9 cellular contexts compared by ENCODE assay signal in genomic region chr3:184338538-184338945, GRCh38. TPM values are rescaled to one million over a fixed set of nuclear protein-coding genes. Genes with fewer than 3 reads are reported as not detected.
DNase-seq lines count a peak whose midpoint lies in the region; ATAC-seq, FAIRE-seq and TF ChIP-seq lines count a peak whose summit lies in the region.
"Had no signal": no experiment of that assay in that cellular context is flagged by ENCODE, and none has a peak within 500 bp of the region (broad histone marks: within the 10 kb centered on the region; RNA-seq: fewer than 3 reads in every experiment).

No MANE protein-coding gene starts in this region.

- H3K9me3 ChIP-seq in HepG2 (ENCODE audit: low read length) (no peaks in the 10 kb centered on the region), tibial artery (no peaks in the 10 kb centered on the region)

- TF ChIP-seq EP300 in HepG2 (IDR thresholded peaks at IDR 0.05; ENCODE audit: low read depth in 2 of 2, low read length in 2 of 2) (no peak), HepG2 (CRISPR knock-in tag; IDR thresholded peaks at IDR 0.05; ENCODE audit: borderline replicate concordance) (no peak)

- no peak for TF ChIP-seq RAD21 in HepG2 (CRISPR knock-in tag; IDR thresholded peaks at IDR 0.05)

- no peak overlapping the region for H3K4me2 ChIP-seq in HepG2 (ENCODE audit: low read depth, low read length)

- H3K36me3 Mint-ChIP-seq in Calu3 (ENCODE audit: insufficient read depth, unreplicated experiment) = peaks cover 57% of the 10 kb centered on the region

- H4K20me1 ChIP-seq in HepG2 (ENCODE audit: insufficient read depth, low read length) = peaks cover 19% of the 10 kb centered on the region; the same call in 1 of the 2 replicates

- H3K4me1 Mint-ChIP-seq in Calu3 (ENCODE audit: low read depth, unreplicated experiment) = peaks cover 45% of the 10 kb centered on the region

- CTCF ChIA-PET in Calu3 (lab: Charles Lee) = interaction anchor here (0.6 kb wide), 1 partner anchor 137 kb away, joined by 3 read pairs; no protein-coding TSS in a partner anchor
- CTCF ChIA-PET in HepG2 (lab: Yijun Ruan, JAX; ENCODE audit: low intra/inter-chr PET ratio, low total read pairs) = no interaction called here

- no peaks in the 10 kb centered on the region for H3K9me3 Mint-ChIP-seq in Calu3 (ENCODE audit: low read depth, unreplicated experiment)

- ATAC-seq in HepG2 = no peak
- no peak for ATAC-seq in HG02610 (IDR thresholded peaks at IDR 0.05; ENCODE audit: unreplicated experiment)

- peaks cover 14% of the 10 kb centered on the region for H3K79me2 ChIP-seq in HepG2 (ENCODE audit: insufficient read depth, low read length)

- H3K27me3 ChIP-seq in HepG2 (ENCODE audit: control insufficient read depth in 1 of 2, insufficient read depth in 2 of 2, low read length in 2 of 2) = no peaks in the 10 kb centered on the region; a peak in 1 of 5 replicates
- no peaks in the 10 kb centered on the region for H3K27me3 ChIP-seq in tibial artery

- H3K9ac ChIP-seq in HepG2 (ENCODE audit: insufficient read depth, low read depth, low read length) = no peak overlapping the region

- no peak overlapping the region for H3K4me3 ChIP-seq in HepG2 (replicated peaks in 1 of 3; ENCODE audit: insufficient read depth in 1 of 3, low read depth in 2 of 3, low read length in 3 of 3)
- H3K4me3 ChIP-seq in tibial artery = peak overlapping the region; percentile 90 to 94

- WGBS in HepG2 (ENCODE audit: low lambda C conversion rate) = 94% methylated on average over 30 of the region's 37 CpGs

- H3K4me1 ChIP-seq in HepG2 (ENCODE audit: insufficient read depth, low read length) (peaks cover 18% of the 10 kb centered on the region), tibial artery (peaks cover 0 to 39% (median 27%) of the 10 kb centered on the region in 4 donors)

- POLR2A ChIA-PET in HepG2 (lab: Yijun Ruan, JAX) = interaction anchor here (1.5 kb wide), 1 partner anchor 24 kb away, joined by 3 read pairs; no protein-coding TSS in a partner anchor

- intact Hi-C loops in Calu3 (cut with micrococcal nuclease; ENCODE audit: unreplicated experiment) (no loop called here), HepG2 (cut with micrococcal nuclease; ENCODE audit: unreplicated experiment) (no loop called here), tibial artery (cut with DNase I; ENCODE audit: low total_unique reads) (loop anchor here (2.0 kb wide), 1 partner anchor 40 kb away; the partner anchor contains the start of gene PSMD2)

- no peak for FAIRE-seq in HepG2 (lab: Jason Lieb, UNC)

- H3K4me3 Mint-ChIP-seq in Calu3 (ENCODE audit: low read depth, unreplicated experiment) = no peak overlapping the region

- in situ Hi-C loops in HepG2 (cut with HindIII; ENCODE audit: extremely low pct_ligation_motif_present, low pct_unique_long_range_greater_than_20kb) = no loop called here

- no peak for TF ChIP-seq POLR2A in HepG2 (IDR thresholded peaks at IDR 0.05; ENCODE audit: insufficient read depth in 1 of 2, low read depth in 2 of 2, low read length in 2 of 2)

- no peaks in the 10 kb centered on the region for H3K27me3 Mint-ChIP-seq in Calu3 (ENCODE audit: unreplicated experiment)

- H3K27ac ChIP-seq in HepG2 (ENCODE audit: extremely low read length, insufficient read depth, low read length) (no peak overlapping the region), tibial artery (peak overlapping the region; percentile 97 to 98)
- H3K27ac ChIP-seq: VCaP had no signal

- H3K36me3 ChIP-seq in HepG2 (replicated peaks in 1 of 2; ENCODE audit: control insufficient read depth in 1 of 2, insufficient read depth in 2 of 2, low read length in 2 of 2) = peaks cover 12 to 26% of the 10 kb centered on the region in 2 experiments; a peak in 4 of 5 replicates
- peaks cover 31 to 42% (median 40%) of the 10 kb centered on the region in 3 donors for H3K36me3 ChIP-seq in tibial artery

- DNase-seq in Calu3 (no peak), NCI-H345 treated with DMSO at 0.1 percent for 48 hours (lab: John Stamatoyannopoulos, UW; ENCODE audit: unreplicated experiment) (peak; percentile 94), dermis blood vessel endothelial cell (peak; percentile 94), HepG2 (ENCODE audit: low spot score) (no peak), tibial artery (peak; percentile 83 to 96), HUDEP-2 (lab: John Stamatoyannopoulos, UW; ENCODE audit: unreplicated experiment in 76 of 76) (no peak), NOMO-1 (lab: John Stamatoyannopoulos, UW; ENCODE audit: unreplicated experiment in 2 of 2) (no peak)

- TF ChIP-seq CTCF in Calu3 (IDR thresholded peaks at IDR 0.05; ENCODE audit: unreplicated experiment) (peak; percentile 33), HepG2 (CRISPR knock-in tag; IDR thresholded peaks at IDR 0.05) (no peak), tibial artery (IDR thresholded peaks at IDR 0.05) (no peak)

- no peak overlapping the region for H2AFZ ChIP-seq in HepG2 (ENCODE audit: low read length)

- no peak overlapping the region for H3K27ac Mint-ChIP-seq in Calu3 (ENCODE audit: unreplicated experiment)

- no TSS peak for BruUV-seq in Calu3 (replicated peaks; lab: Mats Ljungman, UMichigan)
- no TSS peak for BruUV-seq in HepG2 (replicated peaks; lab: Mats Ljungman, UMichigan)

RNA-seq across cellular contexts. Expression of gene FAM131A, which starts 1.1 kb away (rescaled TPM):
- total RNA-seq in Calu3 (2022) (24.4 and 29.2 TPM in 2 replicates), dermis blood vessel endothelial cell (32.9 and 50.5 TPM in 2 replicates), HepG2 (2016; rRNA removed; fragmentation: Illumina TruSeq; extraction: Trizol) (7.4 and 9.3 TPM in 2 replicates)
- 2.3 and 2.5 TPM in 2 replicates for total RNA-seq in HepG2 (2016; cell fraction: cytosol; rRNA removed; fragmentation: Illumina TruSeq; extraction: Trizol; ENCODE audit: low read depth)
- 4.8 and 8.7 TPM in 2 replicates for total RNA-seq in HepG2 (2016; cell fraction: insoluble cytoplasmic fraction; rRNA removed; fragmentation: Illumina TruSeq; extraction: Trizol)
- total RNA-seq in HepG2 (2016; cell fraction: membrane; rRNA removed; fragmentation: Illumina TruSeq; extraction: Trizol) = 7.8 and 8.3 TPM in 2 replicates
- 4.4 and 6.5 TPM in 2 replicates for total RNA-seq in HepG2 (2016; cell fraction: nucleus; rRNA removed; fragmentation: Illumina TruSeq; extraction: Trizol)
- polyA plus RNA-seq in HepG2 (2011; rRNA removed) = 9.2 and 14.1 TPM in 2 replicates
- polyA plus RNA-seq in HepG2 (2011; cell fraction: cytosol; rRNA removed) = 11.9 and 16.8 TPM in 2 replicates
- polyA plus RNA-seq in HepG2 (2011; cell fraction: nucleus; rRNA removed) = 23.9 and 25.8 TPM in 2 replicates
- polyA plus RNA-seq in HepG2 (2012) = 5.8 and 9.8 TPM in 2 replicates
- 2.3 and 3.2 TPM in 2 replicates for polyA plus RNA-seq in HepG2 (2016; cell fraction: cytosol; fragmentation: Illumina TruSeq; extraction: Trizol; ENCODE audit: low read depth)
- polyA plus RNA-seq in HepG2 (2016; cell fraction: insoluble cytoplasmic fraction; fragmentation: Illumina TruSeq; extraction: Trizol; ENCODE audit: low read depth) = 5.3 and 7.8 TPM in 2 replicates
- 5.7 and 5.8 TPM in 2 replicates for polyA plus RNA-seq in HepG2 (2016; cell fraction: membrane; fragmentation: Illumina TruSeq; extraction: Trizol; ENCODE audit: low read depth)
- polyA plus RNA-seq in HepG2 (2016; cell fraction: nucleus; fragmentation: Illumina TruSeq; extraction: Trizol; ENCODE audit: insufficient read depth, low read depth) = 12.3 and 13.4 TPM in 2 replicates
- polyA minus RNA-seq in HepG2 (2011; rRNA and poly(A)+ RNA removed; ENCODE audit: low replicate concordance) = 22.1 and 24.2 TPM in 2 replicates
- 7.0 and 7.3 TPM in 2 replicates for polyA minus RNA-seq in HepG2 (2011; cell fraction: cytosol; rRNA and poly(A)+ RNA removed)
- 7.0 and 9.2 TPM in 2 replicates for polyA minus RNA-seq in HepG2 (2011; cell fraction: nucleus; rRNA and poly(A)+ RNA removed)

RNA-seq across cellular contexts. Expression of gene CLCN2, which starts 22.9 kb away (rescaled TPM):
- total RNA-seq in Calu3 (2022) (22.9 and 25.3 TPM in 2 replicates), dermis blood vessel endothelial cell (3.2 and 5.4 TPM in 2 replicates), HepG2 (2016; rRNA removed; fragmentation: Illumina TruSeq; extraction: Trizol) (5.2 and 13.5 TPM in 2 replicates)
- total RNA-seq in HepG2 (2016; cell fraction: cytosol; rRNA removed; fragmentation: Illumina TruSeq; extraction: Trizol; ENCODE audit: low read depth) = 6.6 and 7.6 TPM in 2 replicates
- 3.5 and 14.3 TPM in 2 replicates for total RNA-seq in HepG2 (2016; cell fraction: insoluble cytoplasmic fraction; rRNA removed; fragmentation: Illumina TruSeq; extraction: Trizol)
- total RNA-seq in HepG2 (2016; cell fraction: membrane; rRNA removed; fragmentation: Illumina TruSeq; extraction: Trizol) = 5.6 and 6.9 TPM in 2 replicates
- 19.4 and 22.0 TPM in 2 replicates for total RNA-seq in HepG2 (2016; cell fraction: nucleus; rRNA removed; fragmentation: Illumina TruSeq; extraction: Trizol)
- polyA plus RNA-seq in HepG2 (2011; rRNA removed) = 11.4 and 14.3 TPM in 2 replicates
- 5.5 and 6.4 TPM in 2 replicates for polyA plus RNA-seq in HepG2 (2011; cell fraction: cytosol; rRNA removed)
- 41.8 and 47.0 TPM in 2 replicates for polyA plus RNA-seq in HepG2 (2011; cell fraction: nucleus; rRNA removed)
- polyA plus RNA-seq in HepG2 (2012) = 5.4 and 6.1 TPM in 2 replicates
- 2.0 and 2.6 TPM in 2 replicates for polyA plus RNA-seq in HepG2 (2016; cell fraction: cytosol; fragmentation: Illumina TruSeq; extraction: Trizol; ENCODE audit: low read depth)
- polyA plus RNA-seq in HepG2 (2016; cell fraction: insoluble cytoplasmic fraction; fragmentation: Illumina TruSeq; extraction: Trizol; ENCODE audit: low read depth) = 4.8 and 5.5 TPM in 2 replicates
- polyA plus RNA-seq in HepG2 (2016; cell fraction: membrane; fragmentation: Illumina TruSeq; extraction: Trizol; ENCODE audit: low read depth) = 3.7 and 4.4 TPM in 2 replicates
- 50.3 and 58.1 TPM in 2 replicates for polyA plus RNA-seq in HepG2 (2016; cell fraction: nucleus; fragmentation: Illumina TruSeq; extraction: Trizol; ENCODE audit: insufficient read depth, low read depth)
- 29.7 and 47.2 TPM in 2 replicates for polyA minus RNA-seq in HepG2 (2011; rRNA and poly(A)+ RNA removed; ENCODE audit: low replicate concordance)
- polyA minus RNA-seq in HepG2 (2011; cell fraction: cytosol; rRNA and poly(A)+ RNA removed) = 5.3 and 6.0 TPM in 2 replicates
- 26.4 and 31.7 TPM in 2 replicates for polyA minus RNA-seq in HepG2 (2011; cell fraction: nucleus; rRNA and poly(A)+ RNA removed)

RNA-seq across cellular contexts. Expression of gene POLR2H, which starts 23.0 kb away (rescaled TPM):
- total RNA-seq in Calu3 (2022) (128 and 131 TPM in 2 replicates), dermis blood vessel endothelial cell (91.2 and 135 TPM in 2 replicates), HepG2 (2016; rRNA removed; fragmentation: Illumina TruSeq; extraction: Trizol) (109 and 118 TPM in 2 replicates)
- 85.0 and 90.2 TPM in 2 replicates for total RNA-seq in HepG2 (2016; cell fraction: cytosol; rRNA removed; fragmentation: Illumina TruSeq; extraction: Trizol; ENCODE audit: low read depth)
- 113 and 114 TPM in 2 replicates for total RNA-seq in HepG2 (2016; cell fraction: insoluble cytoplasmic fraction; rRNA removed; fragmentation: Illumina TruSeq; extraction: Trizol)
- 110 and 111 TPM in 2 replicates for total RNA-seq in HepG2 (2016; cell fraction: membrane; rRNA removed; fragmentation: Illumina TruSeq; extraction: Trizol)
- total RNA-seq in HepG2 (2016; cell fraction: nucleus; rRNA removed; fragmentation: Illumina TruSeq; extraction: Trizol) = 97.2 and 98.4 TPM in 2 replicates
- polyA plus RNA-seq in HepG2 (2011; rRNA removed) = 165 and 194 TPM in 2 replicates
- 159 and 209 TPM in 2 replicates for polyA plus RNA-seq in HepG2 (2011; cell fraction: cytosol; rRNA removed)
- 292 and 351 TPM in 2 replicates for polyA plus RNA-seq in HepG2 (2011; cell fraction: nucleus; rRNA removed)
- polyA plus RNA-seq in HepG2 (2012) = 85.4 and 92.7 TPM in 2 replicates
- 70.3 and 83.0 TPM in 2 replicates for polyA plus RNA-seq in HepG2 (2016; cell fraction: cytosol; fragmentation: Illumina TruSeq; extraction: Trizol; ENCODE audit: low read depth)
- polyA plus RNA-seq in HepG2 (2016; cell fraction: insoluble cytoplasmic fraction; fragmentation: Illumina TruSeq; extraction: Trizol; ENCODE audit: low read depth) = 116 and 125 TPM in 2 replicates
- polyA plus RNA-seq in HepG2 (2016; cell fraction: membrane; fragmentation: Illumina TruSeq; extraction: Trizol; ENCODE audit: low read depth) = 90.4 and 98.9 TPM in 2 replicates
- polyA plus RNA-seq in HepG2 (2016; cell fraction: nucleus; fragmentation: Illumina TruSeq; extraction: Trizol; ENCODE audit: insufficient read depth, low read depth) = 259 and 265 TPM in 2 replicates
- 73.2 and 182 TPM in 2 replicates for polyA minus RNA-seq in HepG2 (2011; rRNA and poly(A)+ RNA removed; ENCODE audit: low replicate concordance)
- 38.2 and 41.4 TPM in 2 replicates for polyA minus RNA-seq in HepG2 (2011; cell fraction: cytosol; rRNA and poly(A)+ RNA removed)
- 89.4 and 96.7 TPM in 2 replicates for polyA minus RNA-seq in HepG2 (2011; cell fraction: nucleus; rRNA and poly(A)+ RNA removed)

RNA-seq across cellular contexts. Expression of gene EIF4G1, which starts 24.1 kb away (rescaled TPM):
- total RNA-seq in Calu3 (2022) = 662 and 673 TPM in 2 replicates
- total RNA-seq in dermis blood vessel endothelial cell = 217 and 574 TPM in 2 replicates
- 213 and 244 TPM in 2 replicates for total RNA-seq in HepG2 (2016; rRNA removed; fragmentation: Illumina TruSeq; extraction: Trizol)
- 19.7 and 27.8 TPM in 2 replicates for total RNA-seq in HepG2 (2016; cell fraction: cytosol; rRNA removed; fragmentation: Illumina TruSeq; extraction: Trizol; ENCODE audit: low read depth)
- total RNA-seq in HepG2 (2016; cell fraction: insoluble cytoplasmic fraction; rRNA removed; fragmentation: Illumina TruSeq; extraction: Trizol) = 208 and 223 TPM in 2 replicates
- total RNA-seq in HepG2 (2016; cell fraction: membrane; rRNA removed; fragmentation: Illumina TruSeq; extraction: Trizol) = 77.1 and 81.4 TPM in 2 replicates
- total RNA-seq in HepG2 (2016; cell fraction: nucleus; rRNA removed; fragmentation: Illumina TruSeq; extraction: Trizol) = 163 and 210 TPM in 2 replicates
- 208 and 228 TPM in 2 replicates for polyA plus RNA-seq in HepG2 (2011; rRNA removed)
- 139 and 145 TPM in 2 replicates for polyA plus RNA-seq in HepG2 (2011; cell fraction: cytosol; rRNA removed)
- polyA plus RNA-seq in HepG2 (2011; cell fraction: nucleus; rRNA removed) = 229 and 287 TPM in 2 replicates
- 122 and 142 TPM in 2 replicates for polyA plus RNA-seq in HepG2 (2012)
- 15.3 and 16.7 TPM in 2 replicates for polyA plus RNA-seq in HepG2 (2016; cell fraction: cytosol; fragmentation: Illumina TruSeq; extraction: Trizol; ENCODE audit: low read depth)
- 217 and 276 TPM in 2 replicates for polyA plus RNA-seq in HepG2 (2016; cell fraction: insoluble cytoplasmic fraction; fragmentation: Illumina TruSeq; extraction: Trizol; ENCODE audit: low read depth)
- polyA plus RNA-seq in HepG2 (2016; cell fraction: membrane; fragmentation: Illumina TruSeq; extraction: Trizol; ENCODE audit: low read depth) = 53.0 and 64.3 TPM in 2 replicates
- 324 and 332 TPM in 2 replicates for polyA plus RNA-seq in HepG2 (2016; cell fraction: nucleus; fragmentation: Illumina TruSeq; extraction: Trizol; ENCODE audit: insufficient read depth, low read depth)
- polyA minus RNA-seq in HepG2 (2011; rRNA and poly(A)+ RNA removed; ENCODE audit: low replicate concordance) = 348 and 721 TPM in 2 replicates
- 122 and 123 TPM in 2 replicates for polyA minus RNA-seq in HepG2 (2011; cell fraction: cytosol; rRNA and poly(A)+ RNA removed)
- 107 and 113 TPM in 2 replicates for polyA minus RNA-seq in HepG2 (2011; cell fraction: nucleus; rRNA and poly(A)+ RNA removed)

RNA-seq across cellular contexts. Expression of gene THPO, which starts 39.5 kb away (rescaled TPM):
- total RNA-seq in Calu3 (2022) = not detected in 2 replicates
- total RNA-seq in dermis blood vessel endothelial cell = not detected in 2 replicates
- total RNA-seq in HepG2 (2016; rRNA removed; fragmentation: Illumina TruSeq; extraction: Trizol) = 2.8 and 2.9 TPM in 2 replicates
- total RNA-seq in HepG2 (2016; cell fraction: cytosol; rRNA removed; fragmentation: Illumina TruSeq; extraction: Trizol; ENCODE audit: low read depth) = 2.6 and 3.9 TPM in 2 replicates
- total RNA-seq in HepG2 (2016; cell fraction: insoluble cytoplasmic fraction; rRNA removed; fragmentation: Illumina TruSeq; extraction: Trizol) = 2.3 and 2.8 TPM in 2 replicates
- 5.2 and 5.5 TPM in 2 replicates for total RNA-seq in HepG2 (2016; cell fraction: membrane; rRNA removed; fragmentation: Illumina TruSeq; extraction: Trizol)
- total RNA-seq in HepG2 (2016; cell fraction: nucleus; rRNA removed; fragmentation: Illumina TruSeq; extraction: Trizol) = 2.5 and 4.7 TPM in 2 replicates
- 4.7 and 4.8 TPM in 2 replicates for polyA plus RNA-seq in HepG2 (2011; rRNA removed)
- polyA plus RNA-seq in HepG2 (2011; cell fraction: cytosol; rRNA removed) = 4.9 and 5.7 TPM in 2 replicates
- 7.5 and 7.9 TPM in 2 replicates for polyA plus RNA-seq in HepG2 (2011; cell fraction: nucleus; rRNA removed)
- 7.3 and 8.9 TPM in 2 replicates for polyA plus RNA-seq in HepG2 (2012)
- 7.6 and 11.0 TPM in 2 replicates for polyA plus RNA-seq in HepG2 (2016; cell fraction: cytosol; fragmentation: Illumina TruSeq; extraction: Trizol; ENCODE audit: low read depth)
- 7.4 and 10.7 TPM in 2 replicates for polyA plus RNA-seq in HepG2 (2016; cell fraction: insoluble cytoplasmic fraction; fragmentation: Illumina TruSeq; extraction: Trizol; ENCODE audit: low read depth)
- 17.1 and 18.8 TPM in 2 replicates for polyA plus RNA-seq in HepG2 (2016; cell fraction: membrane; fragmentation: Illumina TruSeq; extraction: Trizol; ENCODE audit: low read depth)
- polyA plus RNA-seq in HepG2 (2016; cell fraction: nucleus; fragmentation: Illumina TruSeq; extraction: Trizol; ENCODE audit: insufficient read depth, low read depth) = 13.0 and 14.1 TPM in 2 replicates
- polyA minus RNA-seq in HepG2 (2011; rRNA and poly(A)+ RNA removed; ENCODE audit: low replicate concordance) = 0.61 and 6.7 TPM in 2 replicates
- polyA minus RNA-seq in HepG2 (2011; cell fraction: cytosol; rRNA and poly(A)+ RNA removed) = 3.9 and 5.5 TPM in 2 replicates
- 4.0 and 4.8 TPM in 2 replicates for polyA minus RNA-seq in HepG2 (2011; cell fraction: nucleus; rRNA and poly(A)+ RNA removed)

Comparison
In these comparisons a context has a peak if more than half of its experiments do, and no peak if none do; other contexts are left out.
1. DNase-seq: peak in NCI-H345 treated with DMSO at 0.1 percent for 48 hours (single experiment), dermis blood vessel endothelial cell (single experiment) and tibial artery (2 of 2); none in Calu3 (single experiment), HepG2 (single experiment), HUDEP-2 (0 of 76) and NOMO-1 (0 of 2).
2. H3K4me3 ChIP-seq: peak in tibial artery (2 of 2); none in HepG2 (0 of 3).